ENCODE assay signal across 30 cellular contexts in genomic region chrX:13252726-13253125, GRCh38.
A peak's percentile ranks its signal among the peaks of the same experiment; 100 is the strongest.
DNase-seq lines count a peak whose midpoint lies in the region; ATAC-seq, FAIRE-seq and TF ChIP-seq lines count a peak whose summit lies in the region.
"Had no signal": no experiment of that assay in that cellular context is flagged by ENCODE, and none has a peak within 500 bp of the region (broad histone marks: within the 10 kb centered on the region; RNA-seq: fewer than 3 reads in every experiment).

No MANE protein-coding gene starts in this region.

- peaks cover 6% of the 10 kb centered on the region for H3K9me3 Mint-ChIP-seq in stimulated activated memory B cell treated with anti-CD40 and anti-IgM and Interleukin-4, amounts not matched to agents 10 μg/mL and 1 μg/mL and 100 μg/mL, for 72 hours

- no peak for DNase-seq in GM18507 (ENCODE audit: extremely low spot score, insufficient read length, low read depth)
- peak; percentile 21 for DNase-seq in RPMI7951 (ENCODE audit: low read depth)
- peak; percentile 33 for DNase-seq in fibroblast of mammary gland (ENCODE audit: low read depth)
- DNase-seq in effector CD4-positive, alpha-beta T cell: no peak
- DNase-seq in NOMO-1 treated with dmso at 0.1 percent for 144 hours (lab: John Stamatoyannopoulos, UW; ENCODE audit: unreplicated experiment): no peak
- DNase-seq: activated CD4-positive, alpha-beta T cell treated with anti-CD3 and anti-CD28 coated beads, Interleukin-2, amount 10 ng/mL, durations not matched to agents 7 days and 5 days; activated effector memory CD4-positive, alpha-beta T cell treated with anti-CD3 and anti-CD28 coated beads, Interleukin-2, amount 50 U/mL, for 16 hours; activated T-cell treated with anti-CD3 and anti-CD28 coated beads, Interleukin-2, amount 50 U/mL, for 1 hour; anterior cingulate cortex; DMS79; foreskin melanocyte; H7; heart left ventricle; islet precursor cell; left lung; NCI-H2081; NCI-H526; Peyer's patch; SIG-M5; stimulated activated CD4-positive, alpha-beta T cell treated with anti-CD3 and anti-CD28 coated beads, Interleukin-4, amount 100 ng/mL, for 1 hour; substantia nigra; T1000; trophoblast cell had no signal

- H3K36me3 Mint-ChIP-seq in stimulated activated memory B cell treated with anti-CD40 and anti-IgM and Interleukin-4, amounts not matched to agents 10 μg/mL and 1 μg/mL and 100 μg/mL, for 72 hours: peaks cover 7% of the 10 kb centered on the region
- H3K36me3 Mint-ChIP-seq: activated naive CD8-positive, alpha-beta T cell had no signal

- H3K4me3 ChIP-seq in fibroblast of mammary gland (ENCODE audit: control insufficient read depth, low read depth, low read length): no peak overlapping the region
- H3K4me3 ChIP-seq: cardiac muscle cell, heart left ventricle, left lung, Peyer's patch, prostate gland had no signal

- no peak for TF ChIP-seq CTCF in fibroblast of mammary gland (conservative IDR thresholded peaks at IDR 0.05; ENCODE audit: control insufficient read depth, insufficient read depth, low read depth, low read length)

- no peak for ATAC-seq in stimulated activated memory B cell treated with anti-CD40 and anti-IgM and Interleukin-4, amounts not matched to agents 10 μg/mL and 1 μg/mL and 100 μg/mL, for 72 hours
- ATAC-seq in HG03025 (IDR thresholded peaks at IDR 0.05; ENCODE audit: low FRiP score, unreplicated experiment): no peak
- ATAC-seq: left lung, sciatic nerve had no signal

- FAIRE-seq in GM18507 (lab: Jason Lieb, UNC): peak; percentile 33
- FAIRE-seq: colon had no signal

- H3K27ac Mint-ChIP-seq in stimulated activated memory B cell treated with anti-CD40 and anti-IgM and Interleukin-4, amounts not matched to agents 10 μg/mL and 1 μg/mL and 100 μg/mL, for 72 hours: peak overlapping the region; percentile 86
- H3K27ac Mint-ChIP-seq: activated CD4-positive, alpha-beta T cell treated with anti-CD3 and anti-CD28 coated beads, Interleukin-2, amount 10 ng/mL, durations not matched to agents 7 days and 5 days; activated naive CD8-positive, alpha-beta T cell had no signal

- H3K27me3 Mint-ChIP-seq in stimulated activated memory B cell treated with anti-CD40 and anti-IgM and Interleukin-4, amounts not matched to agents 10 μg/mL and 1 μg/mL and 100 μg/mL, for 72 hours: no peaks in the 10 kb centered on the region
- H3K27me3 Mint-ChIP-seq: activated CD4-positive, alpha-beta T cell treated with anti-CD3 and anti-CD28 coated beads, Interleukin-2, amount 10 ng/mL, durations not matched to agents 7 days and 5 days; activated naive CD8-positive, alpha-beta T cell had no signal

- H3K4me3 Mint-ChIP-seq in stimulated activated memory B cell treated with anti-CD40 and anti-IgM and Interleukin-4, amounts not matched to agents 10 μg/mL and 1 μg/mL and 100 μg/mL, for 72 hours: no peak overlapping the region
- H3K4me3 Mint-ChIP-seq: activated CD4-positive, alpha-beta T cell treated with anti-CD3 and anti-CD28 coated beads, Interleukin-2, amount 10 ng/mL, durations not matched to agents 7 days and 5 days; activated naive CD8-positive, alpha-beta T cell had no signal

- peaks cover 53% of the 10 kb centered on the region for H3K4me1 Mint-ChIP-seq in stimulated activated memory B cell treated with anti-CD40 and anti-IgM and Interleukin-4, amounts not matched to agents 10 μg/mL and 1 μg/mL and 100 μg/mL, for 72 hours

Comparison
In these comparisons a context has a peak if more than half of its experiments do, and no peak if none do; other contexts are left out.
1. DNase-seq: peak in RPMI7951 (single experiment) and fibroblast of mammary gland (single experiment); none in GM18507 (single experiment), effector CD4-positive, alpha-beta T cell (single experiment) and NOMO-1 treated with dmso at 0.1 percent for 144 hours (single experiment).